In the genomic region with DNA sequence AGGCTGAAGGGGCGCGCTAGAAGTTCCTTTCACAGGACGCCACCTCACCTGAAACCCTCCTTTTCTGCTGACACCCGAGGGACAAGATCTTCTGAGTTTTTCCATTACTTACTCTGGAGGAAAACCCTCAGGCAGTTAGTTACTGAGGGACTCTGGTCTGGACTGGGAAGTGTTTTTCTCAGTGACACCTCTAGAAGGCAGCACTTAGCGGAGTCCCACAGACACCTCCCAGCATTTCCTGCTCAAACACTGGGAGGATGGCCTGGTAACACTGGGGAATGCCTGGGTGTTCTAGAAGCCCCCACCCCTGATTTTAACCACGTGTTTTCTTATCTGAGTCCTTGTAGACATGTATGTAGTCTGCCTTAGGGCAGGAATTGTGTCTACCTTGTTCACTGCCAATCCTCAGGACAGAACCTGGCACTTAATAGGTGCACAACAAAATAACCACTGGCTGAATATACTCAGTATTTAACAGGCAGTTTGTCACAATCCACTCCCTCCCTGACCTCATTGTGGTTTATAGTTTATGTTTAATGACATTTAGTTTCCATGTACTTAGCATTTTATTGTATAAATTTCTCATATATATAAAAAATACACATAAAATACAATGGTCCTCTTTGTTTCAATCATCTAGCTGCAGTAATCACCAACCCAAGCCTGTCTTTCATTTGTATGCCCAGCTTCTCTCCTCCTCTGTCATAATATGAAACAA, we compare ENCODE assay signal across 13 cellular contexts. TPM values are rescaled to one million over a fixed set of nuclear protein-coding genes. Genes with fewer than 3 reads are reported as not detected.
DNase-seq lines count a peak whose midpoint lies in the region; ATAC-seq and TF ChIP-seq lines count a peak whose summit lies in the region.
"Had no signal": no experiment of that assay in that cellular context is flagged by ENCODE, and none has a peak within 500 bp of the region (broad histone marks: within the 10 kb centered on the region; RNA-seq: fewer than 3 reads in every experiment).

No MANE protein-coding gene starts in this region.

- H3K27me3 ChIP-seq in mammary epithelial cell (ENCODE audit: insufficient read depth, low read length), result no peaks in the 10 kb centered on the region
- H3K27me3 ChIP-seq in fibroblast of lung (ENCODE audit: control insufficient read depth, insufficient read depth, low read length), result no peaks in the 10 kb centered on the region
- H3K27me3 ChIP-seq: ascending aorta had no signal

- H3K36me3 ChIP-seq in mammary epithelial cell (ENCODE audit: insufficient read depth, low read length) (no peaks in the 10 kb centered on the region), fibroblast of lung (ENCODE audit: control insufficient read depth, insufficient read depth, low read length) (no peaks in the 10 kb centered on the region)
- H3K36me3 ChIP-seq: ascending aorta had no signal

- no peak overlapping the region for H3K27ac Mint-ChIP-seq in MCF 10A (ENCODE audit: low read depth, unreplicated experiment)

- H3K4me1 ChIP-seq in mammary epithelial cell (ENCODE audit: insufficient read depth, low read length), result no peaks in the 10 kb centered on the region
- no peaks in the 10 kb centered on the region for H3K4me1 ChIP-seq in fibroblast of lung (ENCODE audit: control insufficient read depth, extremely low read depth, insufficient read depth, low read length)
- H3K4me1 ChIP-seq: ascending aorta had no signal

- H3K4me1 Mint-ChIP-seq in MCF 10A (ENCODE audit: insufficient read depth, unreplicated experiment), result no peaks in the 10 kb centered on the region

- peak; percentile 6 for TF ChIP-seq CTCF in MCF 10A (IDR thresholded peaks at IDR 0.05; ENCODE audit: unreplicated experiment)
- peak in 1 of 2 donors; percentile 35 for TF ChIP-seq CTCF in mammary epithelial cell (conservative IDR thresholded peaks at IDR 0.05 in 1 of 2, IDR thresholded peaks at IDR 0.05 in 1 of 2; ENCODE audit: extremely low read depth in 1 of 2, insufficient read depth in 1 of 2, low read depth in 1 of 2, low read length in 2 of 2)
- TF ChIP-seq CTCF in fibroblast of lung (conservative IDR thresholded peaks at IDR 0.05 in 1 of 2, IDR thresholded peaks at IDR 0.05 in 1 of 2; ENCODE audit: low read depth in 1 of 2, low read length in 2 of 2), result peak; percentile 16 to 29

- dilution Hi-C loops in mammary epithelial cell (cut with HindIII; ENCODE audit: low sequenced_read_pairs), result no loop called here

- H3K27ac ChIP-seq in mammary epithelial cell (ENCODE audit: insufficient read depth, low read depth, low read length) (no peak overlapping the region), fibroblast of lung (ENCODE audit: insufficient read depth, low read length) (no peak overlapping the region)
- H3K27ac ChIP-seq: ascending aorta, HL-60 had no signal

- BruUV-seq in MCF 10A (replicated peaks; lab: Mats Ljungman, UMichigan), result no TSS peak
- no TSS peak for BruUV-seq in mammary epithelial cell (replicated peaks; lab: Mats Ljungman, UMichigan)

- intact Hi-C loops in MCF 10A (cut with micrococcal nuclease) (no loop called here), mammary epithelial cell (cut with micrococcal nuclease) (no loop called here)

- H3K9me3 Mint-ChIP-seq in MCF 10A (ENCODE audit: unreplicated experiment), result no peaks in the 10 kb centered on the region

- H3K36me3 Mint-ChIP-seq in MCF 10A (ENCODE audit: insufficient read depth, unreplicated experiment), result no peaks in the 10 kb centered on the region

- H4K20me1 ChIP-seq in mammary epithelial cell (ENCODE audit: insufficient read depth, low read length) (no peaks in the 10 kb centered on the region), fibroblast of lung (ENCODE audit: control insufficient read depth, extremely low read depth, insufficient read depth, low read length) (no peaks in the 10 kb centered on the region)

- H3K9ac ChIP-seq in mammary epithelial cell (ENCODE audit: insufficient read depth, low read length) (no peak overlapping the region), fibroblast of lung (ENCODE audit: insufficient read depth, low read length) (no peak overlapping the region)

- in situ Hi-C loops in mammary epithelial cell (cut with MboI; ENCODE audit: low sequenced_read_pairs in 2 of 2), result no loop called here

- no peak for ATAC-seq in HG03439 (IDR thresholded peaks at IDR 0.05; ENCODE audit: unreplicated experiment)
- ATAC-seq in GM21390 (IDR thresholded peaks at IDR 0.05; ENCODE audit: unreplicated experiment), result no peak

- no peaks in the 10 kb centered on the region for H3K27me3 Mint-ChIP-seq in MCF 10A (ENCODE audit: insufficient read depth, unreplicated experiment)

- POLR2A ChIA-PET in MCF 10A (lab: Yijun Ruan, JAX), result no interaction called here

- H3K4me3 ChIP-seq in mammary epithelial cell (replicated peaks in 1 of 3; ENCODE audit: insufficient read depth in 1 of 3, low read depth in 2 of 3, low read length in 3 of 3) (no peak overlapping the region), fibroblast of lung (replicated peaks in 1 of 4; ENCODE audit: control extremely low read depth in 1 of 4, insufficient read depth in 1 of 4, low read depth in 3 of 4, low read length in 4 of 4) (no peak overlapping the region)
- H3K4me3 ChIP-seq: ascending aorta had no signal

- H3K4me2 ChIP-seq in mammary epithelial cell (ENCODE audit: insufficient read depth, low read depth, low read length) (no peak overlapping the region), fibroblast of lung (ENCODE audit: extremely low read depth, insufficient read depth, low read length) (no peak overlapping the region)

- H2AFZ ChIP-seq in mammary epithelial cell (ENCODE audit: low read depth, low read length) (no peak overlapping the region), fibroblast of lung (ENCODE audit: low read length) (no peak overlapping the region)

- CTCF ChIA-PET in MCF 10A (lab: Yijun Ruan, JAX), result no interaction called here
- CTCF ChIA-PET in mammary epithelial cell (lab: Charles Lee; ENCODE audit: low non-redundant PET), result no interaction called here

- no peaks in the 10 kb centered on the region for H3K79me2 ChIP-seq in mammary epithelial cell (ENCODE audit: insufficient read depth, low read length)
- H3K79me2 ChIP-seq in fibroblast of lung (ENCODE audit: control insufficient read depth, insufficient read depth, low read length), result no peaks in the 10 kb centered on the region

- H3K4me3 Mint-ChIP-seq in MCF 10A (ENCODE audit: unreplicated experiment), result no peak overlapping the region

- DNase-seq in MCF 10A (ENCODE audit: unreplicated experiment) (peak; percentile 26), mammary epithelial cell (no peak), NCI-H69 (lab: John Stamatoyannopoulos, UW) (peak; percentile 48), fibroblast of lung (ENCODE audit: low read depth in 2 of 2) (no peak), GM03348 (ENCODE audit: low spot score) (no peak), OCI-M2 (lab: John Stamatoyannopoulos, UW; ENCODE audit: unreplicated experiment) (no peak)
- DNase-seq: hippocampal formation, NCI-H748 treated with DMSO at 0.1 percent for 48 hours, occipital lobe had no signal

- WGBS in mammary epithelial cell (ENCODE audit: low coverage, missing lambda C conversion rate), result 69% methylated on average over 6 of the region's 6 CpGs

- H3K9me3 ChIP-seq in mammary epithelial cell (replicated peaks; ENCODE audit: insufficient read depth, low read length), result no peaks in the 10 kb centered on the region
- no peaks in the 10 kb centered on the region for H3K9me3 ChIP-seq in fibroblast of lung (ENCODE audit: control insufficient read depth, insufficient read depth, low read depth, low read length)
- H3K9me3 ChIP-seq: ascending aorta had no signal

RNA-seq across cellular contexts. Expression of gene GSTA3, which starts 4.8 kb away (rescaled TPM):
- total RNA-seq in MCF 10A (2022) (not detected in 2 replicates), mammary epithelial cell (not detected), fibroblast of lung (not detected in 2 replicates)
- polyA plus RNA-seq in mammary epithelial cell (not detected), fibroblast of lung (not detected in 2 replicates)
- polyA minus RNA-seq in mammary epithelial cell (not detected), fibroblast of lung (ENCODE audit: low replicate concordance) (not detected in 2 replicates)
- polyA plus RNA-seq in fibroblast of lung (2012), result not detected in 2 replicates
- total RNA-seq: ascending aorta, occipital lobe had no signal

Comparison
In these comparisons a context has a peak if more than half of its experiments do, and no peak if none do; other contexts are left out.
1. DNase-seq: peak in MCF 10A (single experiment) and NCI-H69 (single experiment); none in mammary epithelial cell (single experiment), fibroblast of lung (0 of 2), GM03348 (single experiment) and OCI-M2 (single experiment).